In the genomic region with DNA sequence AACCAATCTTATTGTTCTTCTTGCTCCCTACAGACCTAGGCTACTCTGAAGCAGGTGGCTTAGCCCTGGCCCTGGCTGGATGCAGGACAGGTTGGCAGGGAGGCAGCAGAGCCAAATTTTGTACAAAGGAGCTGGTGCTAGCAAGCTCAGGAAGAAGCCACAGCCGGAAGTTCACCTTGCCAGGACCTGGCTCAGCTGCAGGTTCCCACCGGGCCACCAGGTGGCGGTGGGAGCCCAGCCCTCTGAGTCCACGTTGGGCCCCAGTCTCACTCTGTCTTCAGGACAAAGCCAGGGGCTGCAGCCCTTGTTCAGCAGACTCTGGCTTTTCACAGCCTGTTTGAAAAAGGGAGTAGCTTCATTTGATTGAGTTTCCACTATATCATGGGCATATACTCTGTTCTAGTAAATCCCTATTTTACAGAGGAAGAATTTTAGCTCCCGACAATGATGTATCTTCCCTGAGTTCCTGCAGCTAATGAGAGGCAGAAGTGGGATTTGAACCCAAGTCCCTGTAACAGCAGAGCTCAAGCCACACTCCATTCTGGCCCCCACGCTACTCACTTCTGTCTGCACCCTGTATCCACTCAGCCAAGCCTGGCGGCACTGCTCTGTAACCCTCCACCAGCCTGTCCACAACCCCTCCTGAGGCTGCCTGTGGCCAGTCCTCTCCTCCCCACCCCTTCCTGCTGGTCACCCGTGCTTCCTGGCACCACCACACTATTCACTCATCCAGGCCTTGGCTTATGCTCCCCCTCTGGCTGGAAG, we compare ENCODE assay signal across 8 cellular contexts. TPM values are rescaled to one million over a fixed set of nuclear protein-coding genes. Genes with fewer than 3 reads are reported as not detected.
DNase-seq lines count a peak whose midpoint lies in the region; ATAC-seq and TF ChIP-seq lines count a peak whose summit lies in the region.

No MANE protein-coding gene starts in this region.

- peak; percentile 46 for DNase-seq in GM04504 (ENCODE audit: low read depth)
- peak; percentile 64 for DNase-seq in NCI-H1694 (lab: John Stamatoyannopoulos, UW)
- DNase-seq in T-helper 17 cell = peak; percentile 74 to 83 (median 74)
- DNase-seq in amniotic epithelial cell (ENCODE audit: low read depth) = peak; percentile 59
- DNase-seq in left ventricle myocardium inferior = peak; percentile 71
- peak; percentile 17 for DNase-seq in pulmonary artery endothelial cell (ENCODE audit: low read depth, low spot score)
- peak; percentile 84 to 91 for DNase-seq in aorta

- no peaks in the 10 kb centered on the region for H3K27me3 Mint-ChIP-seq in T-helper 17 cell

- peaks cover 6% of the 10 kb centered on the region for H3K36me3 Mint-ChIP-seq in T-helper 17 cell (ENCODE audit: low read depth)

- H3K27ac ChIP-seq in left ventricle myocardium inferior (replicated peaks) (peak overlapping the region; percentile 64), aorta (ENCODE audit: low read depth in 1 of 2, low read length in 2 of 2) (no peak overlapping the region)

- no peak overlapping the region for H3K4me3 ChIP-seq in left ventricle myocardium inferior
- no peak overlapping the region for H3K4me3 ChIP-seq in aorta (ENCODE audit: low read length in 2 of 2)

- intact Hi-C loops in left ventricle myocardium inferior (cut with micrococcal nuclease) (loop anchor here (5.0 kb wide), 1 partner anchor 46 kb away; no protein-coding TSS in a partner anchor), aorta (cut with DNase I) (loop anchor here in 1 of 2 donors (2.0 kb wide), 1 partner anchor 48 kb away; no protein-coding TSS in a partner anchor)

- WGBS in aorta, 2 donors = 30 to 33% methylated on average over 8 of the region's 8 CpGs

- H3K36me3 ChIP-seq in left ventricle myocardium inferior = no peaks in the 10 kb centered on the region
- H3K36me3 ChIP-seq in aorta (ENCODE audit: control insufficient read depth in 1 of 2, insufficient read depth in 2 of 2, low read length in 1 of 2) = no peaks in the 10 kb centered on the region

- peak overlapping the region; percentile 73 for H3K27ac Mint-ChIP-seq in T-helper 17 cell

- H3K27me3 ChIP-seq in left ventricle myocardium inferior (ENCODE audit: low read depth) = no peaks in the 10 kb centered on the region
- H3K27me3 ChIP-seq in aorta (ENCODE audit: control insufficient read depth in 1 of 2, insufficient read depth in 2 of 2, low read length in 1 of 2) = no peaks in the 10 kb centered on the region

- ATAC-seq in HG02798 (IDR thresholded peaks at IDR 0.05; ENCODE audit: poor library complexity, unreplicated experiment) = peak; percentile 57
- peak; percentile 62 for ATAC-seq in T-helper 17 cell
- ATAC-seq in aorta (ENCODE audit: low FRiP score) = peak; percentile 84

- TF ChIP-seq CTCF in left ventricle myocardium inferior (IDR thresholded peaks at IDR 0.05; ENCODE audit: borderline replicate concordance) = peak; percentile 96

- H3K4me1 Mint-ChIP-seq in T-helper 17 cell = peaks cover 25% of the 10 kb centered on the region

- H3K4me1 ChIP-seq in left ventricle myocardium inferior = peaks cover 37% of the 10 kb centered on the region
- H3K4me1 ChIP-seq in aorta (ENCODE audit: control insufficient read depth in 1 of 2, insufficient read depth in 2 of 2, low read length in 2 of 2) = peaks cover 0 to 2% of the 10 kb centered on the region in 2 donors

- peak overlapping the region; percentile 25 for H3K4me3 Mint-ChIP-seq in T-helper 17 cell

- H3K9me3 ChIP-seq in T-helper 17 cell (ENCODE audit: control insufficient read depth, low read length, poor library complexity, severe bottlenecking) = no peaks in the 10 kb centered on the region
- H3K9me3 ChIP-seq in left ventricle myocardium inferior (replicated peaks) = no peaks in the 10 kb centered on the region
- H3K9me3 ChIP-seq in aorta (ENCODE audit: control insufficient read depth, low read length) = no peaks in the 10 kb centered on the region

RNA-seq across cellular contexts. Expression of gene TKFC, which starts 3.3 kb away (rescaled TPM):
- 10 to 100 TPM; 39.6 to 41.9 TPM for total RNA-seq in T-helper 17 cell
- 17.8 TPM for total RNA-seq in left ventricle myocardium inferior
- 13.6 and 20.4 TPM in 2 replicates for total RNA-seq in pulmonary artery endothelial cell
- 10 to 100 TPM; 18.9 to 30.4 TPM for total RNA-seq in aorta
- polyA plus RNA-seq in aorta = 10 to 100 TPM; 23.1 to 82.0 TPM

RNA-seq across cellular contexts. Expression of gene DDB1, which starts 3.4 kb away (rescaled TPM):
- 100 to 1,000 TPM; 147 to 184 TPM for total RNA-seq in T-helper 17 cell
- 128 TPM for total RNA-seq in left ventricle myocardium inferior
- total RNA-seq in pulmonary artery endothelial cell = 383 and 419 TPM in 2 replicates
- total RNA-seq in aorta = 100 to 1,000 TPM; 134 to 148 TPM
- polyA plus RNA-seq in aorta = 10 to 100 TPM; 44.2 to 80.1 TPM

RNA-seq across cellular contexts. Expression of gene CYB561A3, which starts 25.3 kb away (rescaled TPM):
- total RNA-seq in T-helper 17 cell (10 to 100 TPM; 32.4 to 35.6 TPM), left ventricle myocardium inferior (10.5 TPM), pulmonary artery endothelial cell (33.8 and 41.4 TPM in 2 replicates), aorta (10 to 100 TPM; 19.1 to 36.4 TPM)
- 10 to 100 TPM; 20.2 to 47.4 TPM for polyA plus RNA-seq in aorta

RNA-seq across cellular contexts. Expression of gene TMEM138, which starts 25.8 kb away (rescaled TPM):
- 10 to 100 TPM; 46.1 to 48.9 TPM for total RNA-seq in T-helper 17 cell
- 20.9 TPM for total RNA-seq in left ventricle myocardium inferior
- 13.7 and 20.7 TPM in 2 replicates for total RNA-seq in pulmonary artery endothelial cell
- total RNA-seq in aorta = 10 to 100 TPM; 31.9 to 38.2 TPM
- polyA plus RNA-seq in aorta = 10 to 100 TPM; 41.3 to 71.3 TPM

RNA-seq across cellular contexts. Expression of gene VWCE, which starts 41.2 kb away (rescaled TPM):
- total RNA-seq in T-helper 17 cell = 1 to 10 TPM in 1 of 2 donors, under 1 TPM in 1; 0.65 to 1.4 TPM
- total RNA-seq in left ventricle myocardium inferior = 0.77 TPM
- 1.7 TPM in 2 replicates for total RNA-seq in pulmonary artery endothelial cell
- total RNA-seq in aorta = 1 to 10 TPM; 3.0 to 5.6 TPM
- 1 to 10 TPM in 1 of 2 donors, not detected in 1; 2.0 TPM for polyA plus RNA-seq in aorta

Comparison
In these comparisons a context has a peak if more than half of its experiments do, and no peak if none do; other contexts are left out.
1. DNase-seq: peak in every context shown above with its lines; median percentile 88 in aorta; 74 in T-helper 17 cell; 71 in left ventricle myocardium inferior; 64 in NCI-H1694; 59 in amniotic epithelial cell; 46 in GM04504; 17 in pulmonary artery endothelial cell.